ENCODE assay signal across 1 cellular context in genomic region chr4:98801259-98801725, GRCh38.
A peak's percentile ranks its signal among the peaks of the same experiment; 100 is the strongest.
TF ChIP-seq lines count a peak whose summit lies in the region.

No MANE protein-coding gene starts in this region.

TF ChIP-seq in K562, 482 proteins besides CTCF, POLR2A, EP300 and RAD21 (continued from another document):
- TF ChIP-seq ZNF165 (CRISPR knock-in tag; IDR thresholded peaks at IDR 0.05; ENCODE audit: borderline replicate concordance) (no peak), RFX1 (IDR thresholded peaks at IDR 0.05) (no peak), MEIS2 (IDR thresholded peaks at IDR 0.05; ENCODE audit: partially characterized antibody) (peak; percentile 55), ZNF592 (IDR thresholded peaks at IDR 0.05) (no peak), ETS1 (conservative IDR thresholded peaks at IDR 0.05; ENCODE audit: control insufficient read depth, low read depth, low read length) (no peak), POLR2AphosphoS5 (IDR thresholded peaks at IDR 0.05; ENCODE audit: control insufficient read depth, insufficient read depth, low read depth, low read length) (peak; percentile 91), KDM1A (IDR thresholded peaks at IDR 0.05) (peak; percentile 99), NR3C1 (CRISPR knock-in tag; IDR thresholded peaks at IDR 0.05) (no peak), NFIC (IDR thresholded peaks at IDR 0.05) (peak; percentile 89), EWSR1 (IDR thresholded peaks at IDR 0.05; ENCODE audit: borderline replicate concordance, low read depth, partially characterized antibody) (no peak), ARNT (IDR thresholded peaks at IDR 0.05) (peak in 1 of 2 experiments; percentile 59; a peak in 2 of 4 replicates), NCOR1 (IDR thresholded peaks at IDR 0.05) (peak; percentile 94), PHB (CRISPR knock-in tag; IDR thresholded peaks at IDR 0.05) (no peak), TAL1 (IDR thresholded peaks at IDR 0.05) (peak; percentile 93), ZNF12 (CRISPR knock-in tag; IDR thresholded peaks at IDR 0.05) (no peak), NCOA6 (IDR thresholded peaks at IDR 0.05) (no peak), CXXC5 (CRISPR knock-in tag; IDR thresholded peaks at IDR 0.05) (peak; percentile 86), ZEB2 (IDR thresholded peaks at IDR 0.05) (peak; percentile 64; the same call in 1 of the 2 replicates), CREM (IDR thresholded peaks at IDR 0.05; ENCODE audit: low read depth) (peak; percentile 43; the same call in 1 of the 2 replicates), HDAC1 (IDR thresholded peaks at IDR 0.05) (peak; percentile 90 to 98; a peak in 3 of 4 replicates), CBX3 (IDR thresholded peaks at IDR 0.05; ENCODE audit: borderline replicate concordance in 1 of 2, low read length in 2 of 2) (peak in 1 of 2 experiments; percentile 36; a peak in 1 of 3 replicates), TEAD4 (IDR thresholded peaks at IDR 0.05; ENCODE audit: low read length) (peak; percentile 94), TEAD4 (CRISPR knock-in tag; IDR thresholded peaks at IDR 0.05; ENCODE audit: borderline replicate concordance) (no peak), MYBL2 (IDR thresholded peaks at IDR 0.05; ENCODE audit: low read depth) (no peak), MYBL2 (CRISPR knock-in tag; IDR thresholded peaks at IDR 0.05; ENCODE audit: borderline replicate concordance) (no peak), MTA3 (IDR thresholded peaks at IDR 0.05; ENCODE audit: borderline replicate concordance) (no peak), POLR2AphosphoS2 (IDR thresholded peaks at IDR 0.05; ENCODE audit: low read length) (no peak), PHF8 (IDR thresholded peaks at IDR 0.05; ENCODE audit: borderline replicate concordance, low read length) (no peak), TCF3 (CRISPR knock-in tag; IDR thresholded peaks at IDR 0.05) (peak; percentile 97), MEF2A (IDR thresholded peaks at IDR 0.05; ENCODE audit: control insufficient read depth, low read depth, low read length) (no peak), GATAD2A (IDR thresholded peaks at IDR 0.05) (no peak), EZH2 (IDR thresholded peaks at IDR 0.05; ENCODE audit: borderline replicate concordance, low read depth, low read length) (no peak), FOSL1 (tag; conservative IDR thresholded peaks at IDR 0.05) (peak; percentile 46; the same call in 1 of the 2 replicates), DMBX1 (CRISPR knock-in tag; IDR thresholded peaks at IDR 0.05; ENCODE audit: borderline replicate concordance) (peak; percentile 62; the same call in 1 of the 2 replicates), ELF1 (tag; IDR thresholded peaks at IDR 0.05) (no peak)
- TF ChIP-seq, protein P1, sequence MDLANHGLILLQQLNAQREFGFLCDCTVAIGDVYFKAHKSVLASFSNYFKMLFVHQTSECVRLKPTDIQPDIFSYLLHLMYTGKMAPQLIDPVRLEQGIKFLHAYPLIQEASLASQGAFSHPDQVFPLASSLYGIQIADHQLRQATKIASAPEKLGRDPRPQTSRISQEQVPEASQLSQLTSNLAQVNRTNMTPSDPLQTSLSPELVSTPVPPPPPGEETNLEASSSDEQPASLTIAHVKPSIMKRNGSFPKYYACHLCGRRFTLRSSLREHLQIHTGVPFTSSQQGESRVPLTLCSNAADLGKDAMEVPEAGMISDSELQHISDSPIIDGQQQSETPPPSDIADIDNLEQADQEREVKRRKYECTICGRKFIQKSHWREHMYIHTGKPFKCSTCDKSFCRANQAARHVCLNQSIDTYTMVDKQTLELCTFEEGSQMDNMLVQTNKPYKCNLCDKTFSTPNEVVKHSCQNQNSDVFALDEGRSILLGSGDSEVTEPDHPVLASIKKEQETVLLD (IDR thresholded peaks at IDR 0.05) = peak; percentile 58; the same call in 1 of the 2 replicates
- TF ChIP-seq, protein P2, sequence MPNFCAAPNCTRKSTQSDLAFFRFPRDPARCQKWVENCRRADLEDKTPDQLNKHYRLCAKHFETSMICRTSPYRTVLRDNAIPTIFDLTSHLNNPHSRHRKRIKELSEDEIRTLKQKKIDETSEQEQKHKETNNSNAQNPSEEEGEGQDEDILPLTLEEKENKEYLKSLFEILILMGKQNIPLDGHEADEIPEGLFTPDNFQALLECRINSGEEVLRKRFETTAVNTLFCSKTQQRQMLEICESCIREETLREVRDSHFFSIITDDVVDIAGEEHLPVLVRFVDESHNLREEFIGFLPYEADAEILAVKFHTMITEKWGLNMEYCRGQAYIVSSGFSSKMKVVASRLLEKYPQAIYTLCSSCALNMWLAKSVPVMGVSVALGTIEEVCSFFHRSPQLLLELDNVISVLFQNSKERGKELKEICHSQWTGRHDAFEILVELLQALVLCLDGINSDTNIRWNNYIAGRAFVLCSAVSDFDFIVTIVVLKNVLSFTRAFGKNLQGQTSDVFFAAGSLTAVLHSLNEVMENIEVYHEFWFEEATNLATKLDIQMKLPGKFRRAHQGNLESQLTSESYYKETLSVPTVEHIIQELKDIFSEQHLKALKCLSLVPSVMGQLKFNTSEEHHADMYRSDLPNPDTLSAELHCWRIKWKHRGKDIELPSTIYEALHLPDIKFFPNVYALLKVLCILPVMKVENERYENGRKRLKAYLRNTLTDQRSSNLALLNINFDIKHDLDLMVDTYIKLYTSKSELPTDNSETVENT (CRISPR knock-in tag; IDR thresholded peaks at IDR 0.05) = no peak
